ENCODE assay signal across 20 cellular contexts in genomic region chr15:29693225-29693624, GRCh38.
A peak's percentile ranks its signal among the peaks of the same experiment; 100 is the strongest.
DNase-seq lines count a peak whose midpoint lies in the region; ATAC-seq and TF ChIP-seq lines count a peak whose summit lies in the region.
"Had no signal": no experiment of that assay in that cellular context is flagged by ENCODE, and none has a peak within 500 bp of the region (broad histone marks: within the 10 kb centered on the region; RNA-seq: fewer than 3 reads in every experiment).

No MANE protein-coding gene starts in this region.

- DNase-seq in GM23338 (ENCODE audit: low spot score) = no peak
- DNase-seq in T1000 (lab: John Stamatoyannopoulos, UW) = peak; percentile 29
- DNase-seq in glutamatergic neuron = no peak
- DNase-seq in SHP77 (lab: John Stamatoyannopoulos, UW) = no peak
- DNase-seq: C1 segment of cervical spinal cord; CD8-positive, alpha-beta memory T cell; DMS53; EL; H7; MV-4-11; NCI-H1105 treated with DMSO at 0.1 percent for 48 hours; NCI-H2081 treated with DMSO at 0.1 percent for 48 hours; NCI-H2171 treated with DMSO at 0.1 percent for 48 hours; NCI-H524 treated with DMSO at 0.1 percent for 48 hours; Right ventricle myocardium superior had no signal

- H3K4me2 ChIP-seq in BLaER1 treated with 17β-estradiol and CSF1 and Interleukin-3, amounts not matched to agents 10 nM and 100 nM = peak overlapping the region in 7 of 11 experiments; percentile 17 to 65 (median 31); a peak in 12 of 22 replicates
- H3K4me2 ChIP-seq in GM23338 = no peak overlapping the region

- H3K27ac Mint-ChIP-seq in GM23338 = peak overlapping the region; percentile 20; the same call in 1 of the 2 replicates
- peak overlapping the region; percentile 34 for H3K27ac Mint-ChIP-seq in glutamatergic neuron (ENCODE audit: unreplicated experiment)

- H3K4me1 Mint-ChIP-seq in GM23338 (no peaks in the 10 kb centered on the region), glutamatergic neuron (ENCODE audit: low read depth, unreplicated experiment) (peaks cover 36% of the 10 kb centered on the region)
- H3K4me1 Mint-ChIP-seq: CD8-positive, alpha-beta memory T cell had no signal

- no peak overlapping the region for H3K4me3 Mint-ChIP-seq in GM23338
- H3K4me3 Mint-ChIP-seq in glutamatergic neuron (ENCODE audit: unreplicated experiment) = no peak overlapping the region
- H3K4me3 Mint-ChIP-seq: CD8-positive, alpha-beta memory T cell had no signal

- no peak overlapping the region for H2AFZ ChIP-seq in GM23338

- H3K27ac ChIP-seq in BLaER1 treated with 17β-estradiol and CSF1 and Interleukin-3, amounts not matched to agents 10 nM and 100 nM = 0 out of 22 replicates have a peak overlapping the region, but pooled peaks of 1 of the 11 experiments have one; percentile 2
- no peak overlapping the region for H3K27ac ChIP-seq in GM23338 (ENCODE audit: low read depth)
- H3K27ac ChIP-seq: SK-N-MC had no signal

- H4K20me1 ChIP-seq in BLaER1 treated with 17β-estradiol and CSF1 and Interleukin-3, amounts not matched to agents 10 nM and 100 nM = no peaks in the 10 kb centered on the region; a peak in 1 of 22 replicates
- no peaks in the 10 kb centered on the region for H4K20me1 ChIP-seq in GM23338 (replicated peaks; ENCODE audit: insufficient read depth)

- TF ChIP-seq CTCF in GM23338 (conservative IDR thresholded peaks at IDR 0.05; ENCODE audit: low read depth in 2 of 2) (no peak), glutamatergic neuron (IDR thresholded peaks at IDR 0.05; ENCODE audit: partially characterized antibody, unreplicated experiment) (no peak)

- no peaks in the 10 kb centered on the region for H3K36me3 ChIP-seq in BLaER1 treated with 17β-estradiol and CSF1 and Interleukin-3, amounts not matched to agents 10 nM and 100 nM
- H3K36me3 ChIP-seq in GM23338 (ENCODE audit: insufficient read depth) = no peaks in the 10 kb centered on the region

- H3K9me3 Mint-ChIP-seq in GM23338 (no peaks in the 10 kb centered on the region; the same call in 2 of the 3 replicates), glutamatergic neuron (ENCODE audit: unreplicated experiment) (peaks cover 12% of the 10 kb centered on the region)

- no peaks in the 10 kb centered on the region for H3K36me3 Mint-ChIP-seq in GM23338 (ENCODE audit: low read depth)
- H3K36me3 Mint-ChIP-seq in glutamatergic neuron (ENCODE audit: unreplicated experiment) = no peaks in the 10 kb centered on the region
- H3K36me3 Mint-ChIP-seq: CD8-positive, alpha-beta memory T cell had no signal

- H3K4me1 ChIP-seq in BLaER1 treated with 17β-estradiol and CSF1 and Interleukin-3, amounts not matched to agents 10 nM and 100 nM = peaks cover 0 to 30% (median 17%) of the 10 kb centered on the region in 10 experiments; a peak in 15 of 20 replicates
- no peaks in the 10 kb centered on the region for H3K4me1 ChIP-seq in GM23338 (ENCODE audit: insufficient read depth)

- no peak overlapping the region for H3K9ac ChIP-seq in BLaER1 treated with 17β-estradiol and CSF1 and Interleukin-3, amounts not matched to agents 10 nM and 100 nM

- H3K79me2 ChIP-seq in GM23338 (replicated peaks; ENCODE audit: insufficient read depth) = no peaks in the 10 kb centered on the region

- H3K27me3 Mint-ChIP-seq in GM23338 (ENCODE audit: insufficient read depth, low read depth, poor library complexity) = peaks cover 19% of the 10 kb centered on the region
- H3K27me3 Mint-ChIP-seq in glutamatergic neuron (ENCODE audit: unreplicated experiment) = peaks cover 18% of the 10 kb centered on the region

- H3F3A ChIP-seq in GM23338 (replicated peaks; ENCODE audit: low read depth) = no peaks in the 10 kb centered on the region

- no peak overlapping the region for H3K4me3 ChIP-seq in BLaER1 treated with 17β-estradiol and CSF1 and Interleukin-3, amounts not matched to agents 10 nM and 100 nM
- H3K4me3 ChIP-seq in GM23338 = no peak overlapping the region
- H3K4me3 ChIP-seq: SK-N-MC had no signal

- no peaks in the 10 kb centered on the region for H3K27me3 ChIP-seq in BLaER1 treated with 17β-estradiol and CSF1 and Interleukin-3, amounts not matched to agents 10 nM and 100 nM
- no peaks in the 10 kb centered on the region for H3K27me3 ChIP-seq in GM23338 (ENCODE audit: insufficient read depth)

- ATAC-seq in GM23338 (no peak), GM18867 (IDR thresholded peaks at IDR 0.05; ENCODE audit: unreplicated experiment) (no peak), HG02981 (IDR thresholded peaks at IDR 0.05; ENCODE audit: unreplicated experiment) (no peak), GM21515 (IDR thresholded peaks at IDR 0.05; ENCODE audit: unreplicated experiment) (no peak)

- H3K9me3 ChIP-seq in BLaER1 treated with 17β-estradiol and CSF1 and Interleukin-3, amounts not matched to agents 10 nM and 100 nM (replicated peaks in 1 of 11) = peaks cover 11 to 22% (median 15%) of the 10 kb centered on the region in 11 experiments; a peak in 19 of 22 replicates

- H3K9me2 ChIP-seq in GM23338 (ENCODE audit: insufficient read depth) = no peaks in the 10 kb centered on the region

TF ChIP-seq in GM23338, 12 proteins besides CTCF, POLR2A, EP300 and RAD21 (continues in another document):
- TF ChIP-seq ZNF114 (CRISPR knock-in tag; IDR thresholded peaks at IDR 0.05) (no peak), EZH2 (IDR thresholded peaks at IDR 0.05; ENCODE audit: low read depth, unreplicated experiment) (no peak), CREB1 (CRISPR knock-in tag; IDR thresholded peaks at IDR 0.05; ENCODE audit: low read depth) (no peak), POLR2AphosphoS5 (IDR thresholded peaks at IDR 0.05; ENCODE audit: low read depth) (no peak)
- TF ChIP-seq, protein P1, sequence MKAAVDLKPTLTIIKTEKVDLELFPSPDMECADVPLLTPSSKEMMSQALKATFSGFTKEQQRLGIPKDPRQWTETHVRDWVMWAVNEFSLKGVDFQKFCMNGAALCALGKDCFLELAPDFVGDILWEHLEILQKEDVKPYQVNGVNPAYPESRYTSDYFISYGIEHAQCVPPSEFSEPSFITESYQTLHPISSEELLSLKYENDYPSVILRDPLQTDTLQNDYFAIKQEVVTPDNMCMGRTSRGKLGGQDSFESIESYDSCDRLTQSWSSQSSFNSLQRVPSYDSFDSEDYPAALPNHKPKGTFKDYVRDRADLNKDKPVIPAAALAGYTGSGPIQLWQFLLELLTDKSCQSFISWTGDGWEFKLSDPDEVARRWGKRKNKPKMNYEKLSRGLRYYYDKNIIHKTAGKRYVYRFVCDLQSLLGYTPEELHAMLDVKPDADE (IDR thresholded peaks at IDR 0.05) = no peak
- TF ChIP-seq, protein P2, sequence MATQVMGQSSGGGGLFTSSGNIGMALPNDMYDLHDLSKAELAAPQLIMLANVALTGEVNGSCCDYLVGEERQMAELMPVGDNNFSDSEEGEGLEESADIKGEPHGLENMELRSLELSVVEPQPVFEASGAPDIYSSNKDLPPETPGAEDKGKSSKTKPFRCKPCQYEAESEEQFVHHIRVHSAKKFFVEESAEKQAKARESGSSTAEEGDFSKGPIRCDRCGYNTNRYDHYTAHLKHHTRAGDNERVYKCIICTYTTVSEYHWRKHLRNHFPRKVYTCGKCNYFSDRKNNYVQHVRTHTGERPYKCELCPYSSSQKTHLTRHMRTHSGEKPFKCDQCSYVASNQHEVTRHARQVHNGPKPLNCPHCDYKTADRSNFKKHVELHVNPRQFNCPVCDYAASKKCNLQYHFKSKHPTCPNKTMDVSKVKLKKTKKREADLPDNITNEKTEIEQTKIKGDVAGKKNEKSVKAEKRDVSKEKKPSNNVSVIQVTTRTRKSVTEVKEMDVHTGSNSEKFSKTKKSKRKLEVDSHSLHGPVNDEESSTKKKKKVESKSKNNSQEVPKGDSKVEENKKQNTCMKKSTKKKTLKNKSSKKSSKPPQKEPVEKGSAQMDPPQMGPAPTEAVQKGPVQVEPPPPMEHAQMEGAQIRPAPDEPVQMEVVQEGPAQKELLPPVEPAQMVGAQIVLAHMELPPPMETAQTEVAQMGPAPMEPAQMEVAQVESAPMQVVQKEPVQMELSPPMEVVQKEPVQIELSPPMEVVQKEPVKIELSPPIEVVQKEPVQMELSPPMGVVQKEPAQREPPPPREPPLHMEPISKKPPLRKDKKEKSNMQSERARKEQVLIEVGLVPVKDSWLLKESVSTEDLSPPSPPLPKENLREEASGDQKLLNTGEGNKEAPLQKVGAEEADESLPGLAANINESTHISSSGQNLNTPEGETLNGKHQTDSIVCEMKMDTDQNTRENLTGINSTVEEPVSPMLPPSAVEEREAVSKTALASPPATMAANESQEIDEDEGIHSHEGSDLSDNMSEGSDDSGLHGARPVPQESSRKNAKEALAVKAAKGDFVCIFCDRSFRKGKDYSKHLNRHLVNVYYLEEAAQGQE (IDR thresholded peaks at IDR 0.05; ENCODE audit: unreplicated experiment) = no peak
